In the genomic region with DNA sequence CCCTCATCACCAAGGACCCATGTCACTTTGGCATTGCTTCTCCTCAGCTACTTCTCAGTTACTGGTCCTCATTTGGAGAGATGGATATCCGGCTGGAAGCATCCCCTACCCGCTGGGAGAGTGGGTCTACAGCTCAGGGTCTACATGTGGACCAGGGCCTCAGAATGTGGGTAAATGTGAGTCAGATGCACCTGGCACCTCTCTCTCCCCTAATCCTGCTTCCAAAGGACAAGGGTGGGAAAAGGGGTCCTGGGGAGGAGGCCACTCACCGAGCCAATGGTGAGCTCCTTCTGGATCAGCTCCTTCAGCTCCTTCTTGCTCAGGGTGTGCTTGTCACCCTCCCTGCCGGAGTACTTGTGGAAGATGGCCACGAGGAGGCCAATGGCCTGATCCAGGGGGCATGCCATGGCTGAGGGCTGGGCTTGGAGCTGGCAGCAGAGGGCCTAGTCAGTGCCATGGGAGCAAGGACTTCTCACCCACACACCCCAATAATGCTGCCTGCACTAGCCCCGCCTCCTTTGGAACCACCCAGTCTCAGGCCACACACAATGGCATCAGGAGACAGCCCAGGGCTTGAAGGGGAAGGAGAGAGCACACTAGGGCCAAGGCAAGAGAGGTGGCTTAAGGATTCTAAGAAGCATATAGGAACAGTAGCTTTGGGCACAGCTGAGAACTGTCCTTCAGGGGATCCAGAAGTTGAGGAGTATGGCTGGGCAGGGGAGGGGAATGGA, we compare ENCODE assay signal across 9 cellular contexts. TPM values are rescaled to one million over a fixed set of nuclear protein-coding genes. Genes with fewer than 3 reads are reported as not detected.
DNase-seq lines count a peak whose midpoint lies in the region; ATAC-seq and TF ChIP-seq lines count a peak whose summit lies in the region.
"Had no signal": no experiment of that assay in that cellular context is flagged by ENCODE, and none has a peak within 500 bp of the region (broad histone marks: within the 10 kb centered on the region; RNA-seq: fewer than 3 reads in every experiment).

No MANE protein-coding gene starts in this region.

- POLR2A ChIA-PET in activated CD4-positive, alpha-beta T cell treated with anti-CD3 and anti-CD28 coated beads, Interleukin-2, amount 10 ng/mL, durations not matched to agents 7 days and 5 days (lab: Charles Lee), result interaction anchor here (0.6 to 1.2 kb wide), 3 partner anchors 10 to 99 kb away, joined by 3 to 6 read pairs (median 5); partner anchors contain the start of genes CHTOP and S100A4

- DNase-seq in AG09319 (ENCODE audit: extremely low read depth, low read depth) (no peak), HFF-Myc (ENCODE audit: extremely low read depth, low read depth) (no peak), fibroblast of gingiva (ENCODE audit: low read depth) (peak; percentile 79), NCI-H1105 (lab: John Stamatoyannopoulos, UW) (no peak), SK-N-DZ (ENCODE audit: low spot score) (no peak)
- peak; percentile 69 for DNase-seq in activated CD4-positive, alpha-beta T cell treated with anti-CD3 and anti-CD28 coated beads, Interleukin-2, amount 10 ng/mL, durations not matched to agents 7 days and 5 days
- no peak for DNase-seq in natural killer cell treated with Interleukin-12 subunit alpha and Interleukin-12 subunit beta and Interleukin-15 and Interleukin-18, amount 100 ng/mL, for 72 hours (ENCODE audit: low spot score)

- H3K4me3 ChIP-seq in HFF-Myc (replicated peaks; ENCODE audit: low read depth, low read length), result peak overlapping the region; percentile 81

- peak overlapping the region; percentile 98 for H3K27ac Mint-ChIP-seq in activated CD4-positive, alpha-beta T cell treated with anti-CD3 and anti-CD28 coated beads, Interleukin-2, amount 10 ng/mL, durations not matched to agents 7 days and 5 days
- peak overlapping the region; percentile 93 to 95 for H3K27ac Mint-ChIP-seq in natural killer cell treated with Interleukin-12 subunit alpha and Interleukin-12 subunit beta and Interleukin-15 and Interleukin-18, amount 100 ng/mL, for 72 hours

- H3K4me1 Mint-ChIP-seq in activated CD4-positive, alpha-beta T cell treated with anti-CD3 and anti-CD28 coated beads, Interleukin-2, amount 10 ng/mL, durations not matched to agents 7 days and 5 days, result peaks cover 79% of the 10 kb centered on the region
- H3K4me1 Mint-ChIP-seq in natural killer cell treated with Interleukin-12 subunit alpha and Interleukin-12 subunit beta and Interleukin-15 and Interleukin-18, amount 100 ng/mL, for 72 hours (ENCODE audit: low read depth in 2 of 2), result peaks cover 58 to 66% of the 10 kb centered on the region in 2 donors

- H3K4me3 Mint-ChIP-seq in activated CD4-positive, alpha-beta T cell treated with anti-CD3 and anti-CD28 coated beads, Interleukin-2, amount 10 ng/mL, durations not matched to agents 7 days and 5 days, result peak overlapping the region; percentile 96
- peak overlapping the region; percentile 93 for H3K4me3 Mint-ChIP-seq in natural killer cell treated with Interleukin-12 subunit alpha and Interleukin-12 subunit beta and Interleukin-15 and Interleukin-18, amount 100 ng/mL, for 72 hours

- CTCF ChIA-PET in activated CD4-positive, alpha-beta T cell treated with anti-CD3 and anti-CD28 coated beads, Interleukin-2, amount 10 ng/mL, durations not matched to agents 7 days and 5 days (lab: Charles Lee), result interaction anchor here (0.6 to 7.2 kb wide), 11 partner anchors 10 to 93 kb away, joined by 3 to 99 read pairs (median 9); partner anchors contain the start of genes S100A1, S100A13, S100A2 and S100A4

- TF ChIP-seq CTCF in AG09319 (IDR thresholded peaks at IDR 0.05; ENCODE audit: low read depth, low read length), result peak; percentile 10
- no peak for TF ChIP-seq CTCF in HFF-Myc (IDR thresholded peaks at IDR 0.05; ENCODE audit: low read depth, low read length, missing control alignments)

- H3K9me3 Mint-ChIP-seq in activated CD4-positive, alpha-beta T cell treated with anti-CD3 and anti-CD28 coated beads, Interleukin-2, amount 10 ng/mL, durations not matched to agents 7 days and 5 days, result no peaks in the 10 kb centered on the region
- no peaks in the 10 kb centered on the region for H3K9me3 Mint-ChIP-seq in natural killer cell treated with Interleukin-12 subunit alpha and Interleukin-12 subunit beta and Interleukin-15 and Interleukin-18, amount 100 ng/mL, for 72 hours

- H3K27me3 Mint-ChIP-seq in activated CD4-positive, alpha-beta T cell treated with anti-CD3 and anti-CD28 coated beads, Interleukin-2, amount 10 ng/mL, durations not matched to agents 7 days and 5 days, result no peaks in the 10 kb centered on the region
- H3K27me3 Mint-ChIP-seq in natural killer cell treated with Interleukin-12 subunit alpha and Interleukin-12 subunit beta and Interleukin-15 and Interleukin-18, amount 100 ng/mL, for 72 hours, result no peaks in the 10 kb centered on the region

- peak in 1 of 2 donors; percentile 11 for ATAC-seq in natural killer cell treated with Interleukin-12 subunit alpha and Interleukin-12 subunit beta and Interleukin-15 and Interleukin-18, amount 100 ng/mL, for 72 hours
- ATAC-seq in GM19455 (IDR thresholded peaks at IDR 0.05; ENCODE audit: unreplicated experiment), result no peak

- peaks cover 44% of the 10 kb centered on the region for H3K36me3 Mint-ChIP-seq in activated CD4-positive, alpha-beta T cell treated with anti-CD3 and anti-CD28 coated beads, Interleukin-2, amount 10 ng/mL, durations not matched to agents 7 days and 5 days (ENCODE audit: low read depth)
- H3K36me3 Mint-ChIP-seq in natural killer cell treated with Interleukin-12 subunit alpha and Interleukin-12 subunit beta and Interleukin-15 and Interleukin-18, amount 100 ng/mL, for 72 hours, result no peaks in the 10 kb centered on the region

RNA-seq across cellular contexts. Expression of gene S100A6, which starts 0.7 kb away (rescaled TPM):
- 100 to 1,000 TPM; 444 to 557 TPM for total RNA-seq in activated CD4-positive, alpha-beta T cell treated with anti-CD3 and anti-CD28 coated beads, Interleukin-2, amount 10 ng/mL, durations not matched to agents 7 days and 5 days
- total RNA-seq in natural killer cell treated with Interleukin-12 subunit alpha and Interleukin-12 subunit beta and Interleukin-15 and Interleukin-18, amount 100 ng/mL, for 72 hours, result 100 to 1,000 TPM in 1 of 2 donors, 10 to 100 TPM in 1; 90.9 to 106 TPM
- polyA plus RNA-seq in SK-N-DZ (2014; cell fraction: cytosol; rRNA removed), result 0.61 and 1.6 TPM in 2 replicates
- polyA plus RNA-seq in SK-N-DZ (2014; cell fraction: nucleus; rRNA removed), result 0.88 and 1.3 TPM in 2 replicates

RNA-seq across cellular contexts. Expression of gene S100A5, which starts 5.6 kb away (rescaled TPM):
- total RNA-seq in activated CD4-positive, alpha-beta T cell treated with anti-CD3 and anti-CD28 coated beads, Interleukin-2, amount 10 ng/mL, durations not matched to agents 7 days and 5 days, result 1 to 10 TPM; 3.0 to 3.8 TPM
- total RNA-seq in natural killer cell treated with Interleukin-12 subunit alpha and Interleukin-12 subunit beta and Interleukin-15 and Interleukin-18, amount 100 ng/mL, for 72 hours, result not detected
- 1.4 TPM in 1 of 2 replicates, not detected in the other for polyA plus RNA-seq in SK-N-DZ (2014; cell fraction: cytosol; rRNA removed)
- polyA plus RNA-seq in SK-N-DZ (2014; cell fraction: nucleus; rRNA removed), result not detected in 2 replicates
- total RNA-seq: glomerular endothelial cell had no signal

RNA-seq across cellular contexts. Expression of gene S100A4, which starts 10.5 kb away (rescaled TPM):
- total RNA-seq in activated CD4-positive, alpha-beta T cell treated with anti-CD3 and anti-CD28 coated beads, Interleukin-2, amount 10 ng/mL, durations not matched to agents 7 days and 5 days, result 100 to 1,000 TPM; 678 to 905 TPM
- 100 to 1,000 TPM in 1 of 2 donors, 10 to 100 TPM in 1; 85.4 to 124 TPM for total RNA-seq in natural killer cell treated with Interleukin-12 subunit alpha and Interleukin-12 subunit beta and Interleukin-15 and Interleukin-18, amount 100 ng/mL, for 72 hours
- 5.5 and 16.7 TPM in 2 replicates for polyA plus RNA-seq in SK-N-DZ (2014; cell fraction: cytosol; rRNA removed)
- polyA plus RNA-seq in SK-N-DZ (2014; cell fraction: nucleus; rRNA removed), result 0.49 and 2.5 TPM in 2 replicates

RNA-seq across cellular contexts. Expression of gene S100A3, which starts 14.0 kb away (rescaled TPM):
- total RNA-seq in activated CD4-positive, alpha-beta T cell treated with anti-CD3 and anti-CD28 coated beads, Interleukin-2, amount 10 ng/mL, durations not matched to agents 7 days and 5 days, result not detected
- total RNA-seq in natural killer cell treated with Interleukin-12 subunit alpha and Interleukin-12 subunit beta and Interleukin-15 and Interleukin-18, amount 100 ng/mL, for 72 hours, result not detected
- 1.3 TPM in 1 of 2 replicates, not detected in the other for polyA plus RNA-seq in SK-N-DZ (2014; cell fraction: cytosol; rRNA removed)
- polyA plus RNA-seq in SK-N-DZ (2014; cell fraction: nucleus; rRNA removed), result 1.2 TPM in 1 of 2 replicates, not detected in the other

RNA-seq across cellular contexts. Expression of gene S100A2, which starts 30.5 kb away (rescaled TPM):
- total RNA-seq in activated CD4-positive, alpha-beta T cell treated with anti-CD3 and anti-CD28 coated beads, Interleukin-2, amount 10 ng/mL, durations not matched to agents 7 days and 5 days, result 1 to 10 TPM in 1 of 2 experiments, under 1 TPM in 1; 0.50 to 1.8 TPM
- under 1 TPM in 1 of 2 donors, not detected in 1; 0.48 TPM for total RNA-seq in natural killer cell treated with Interleukin-12 subunit alpha and Interleukin-12 subunit beta and Interleukin-15 and Interleukin-18, amount 100 ng/mL, for 72 hours
- polyA plus RNA-seq in SK-N-DZ (2014; cell fraction: cytosol; rRNA removed), result not detected in 2 replicates
- polyA plus RNA-seq in SK-N-DZ (2014; cell fraction: nucleus; rRNA removed), result not detected in 2 replicates

Comparison
In these comparisons a context has a peak if more than half of its experiments do, and no peak if none do; other contexts are left out.
1. DNase-seq: peak in activated CD4-positive, alpha-beta T cell treated with anti-CD3 and anti-CD28 coated beads, Interleukin-2, amount 10 ng/mL, durations not matched to agents 7 days and 5 days (single experiment) and fibroblast of gingiva (single experiment); none in AG09319 (single experiment), HFF-Myc (single experiment), natural killer cell treated with Interleukin-12 subunit alpha and Interleukin-12 subunit beta and Interleukin-15 and Interleukin-18, amount 100 ng/mL, for 72 hours (single experiment), NCI-H1105 (single experiment) and SK-N-DZ (single experiment).
2. RNA of gene S100A6, which starts 0.7 kb away (total RNA-seq): 444 to 557 TPM in activated CD4-positive, alpha-beta T cell treated with anti-CD3 and anti-CD28 coated beads, Interleukin-2, amount 10 ng/mL, durations not matched to agents 7 days and 5 days; 90.9 to 106 TPM in natural killer cell treated with Interleukin-12 subunit alpha and Interleukin-12 subunit beta and Interleukin-15 and Interleukin-18, amount 100 ng/mL, for 72 hours; every median in the first group is over 4 times any median in the second.
3. RNA of gene S100A4, which starts 10.5 kb away (total RNA-seq): 678 to 905 TPM in activated CD4-positive, alpha-beta T cell treated with anti-CD3 and anti-CD28 coated beads, Interleukin-2, amount 10 ng/mL, durations not matched to agents 7 days and 5 days; 85.4 to 124 TPM in natural killer cell treated with Interleukin-12 subunit alpha and Interleukin-12 subunit beta and Interleukin-15 and Interleukin-18, amount 100 ng/mL, for 72 hours; every median in the first group is over 4 times any median in the second.